Comparison of ENCODE assay signal across 25 cellular contexts in the genomic region with DNA sequence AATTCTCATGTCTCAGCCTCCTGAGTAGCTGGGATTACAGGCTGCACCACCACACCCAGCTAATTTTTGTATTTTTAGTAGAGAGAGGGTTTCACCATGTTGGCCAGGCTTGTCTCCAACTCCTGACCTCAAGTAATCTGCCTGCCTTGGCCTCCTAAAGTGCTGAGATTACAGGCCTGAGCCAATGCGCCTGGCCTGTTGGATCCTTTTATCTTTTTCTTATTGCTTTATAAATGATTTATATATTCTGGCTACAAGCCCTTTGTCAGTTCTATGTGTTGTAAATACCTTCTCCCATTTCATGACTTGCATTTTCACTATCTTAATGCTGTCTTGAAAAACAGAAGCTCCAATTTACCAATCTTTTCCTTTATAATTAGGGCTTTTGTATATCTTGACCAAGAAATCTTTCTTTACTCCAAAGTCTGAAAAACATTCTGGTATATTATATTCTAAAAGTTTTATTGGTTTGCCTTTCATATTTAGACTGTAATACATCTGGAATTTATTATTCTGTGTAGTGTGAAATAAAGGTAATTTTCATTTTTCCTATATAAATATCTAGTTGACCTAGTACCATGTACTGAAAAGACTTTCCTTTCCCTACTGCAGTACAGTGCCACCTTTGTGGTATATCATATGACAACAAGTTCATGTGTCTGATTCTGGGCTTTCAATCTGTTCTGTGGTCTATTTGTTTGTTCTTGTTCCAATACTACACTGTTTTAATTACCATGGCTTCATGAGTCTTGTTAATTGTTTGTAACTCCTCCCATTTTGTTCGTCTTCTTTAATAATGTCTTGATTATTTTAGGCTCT. TPM values are rescaled to one million over a fixed set of nuclear protein-coding genes. Genes with fewer than 3 reads are reported as not detected.
A peak's percentile ranks its signal among the peaks of the same experiment; 100 is the strongest.
DNase-seq lines count a peak whose midpoint lies in the region; ATAC-seq and TF ChIP-seq lines count a peak whose summit lies in the region.
"Had no signal": no experiment of that assay in that cellular context is flagged by ENCODE, and none has a peak within 500 bp of the region (broad histone marks: within the 10 kb centered on the region; RNA-seq: fewer than 3 reads in every experiment).

No MANE protein-coding gene starts in this region.

- TF ChIP-seq EP300 in transverse colon (IDR thresholded peaks at IDR 0.05; ENCODE audit: low read depth): no peak

- H3K9me3 ChIP-seq in fibroblast of lung (ENCODE audit: control insufficient read depth, insufficient read depth, low read depth, low read length): no peaks in the 10 kb centered on the region
- H3K9me3 ChIP-seq in transverse colon: peaks cover 0 to 8% of the 10 kb centered on the region in 2 donors
- H3K9me3 ChIP-seq: right lobe of liver had no signal

- no peaks in the 10 kb centered on the region for H3K79me2 ChIP-seq in fibroblast of lung (ENCODE audit: control insufficient read depth, insufficient read depth, low read length)

- no peak overlapping the region for H3K4me2 ChIP-seq in fibroblast of lung (ENCODE audit: extremely low read depth, insufficient read depth, low read length)
- H3K4me2 ChIP-seq: PC-9 had no signal

- H3K36me3 Mint-ChIP-seq in activated T-cell treated with anti-CD3 and anti-CD28 coated beads, Interleukin-2, amount 50 U/mL, for 72 hours (ENCODE audit: insufficient read depth in 2 of 2): peaks cover 9 to 13% of the 10 kb centered on the region in 2 donors
- H3K36me3 Mint-ChIP-seq: brain had no signal

- in situ Hi-C loops in transverse colon (cut with MboI; ENCODE audit: low pct_ligation_motif_present in 1 of 4, low pct_unique_long_range_greater_than_20kb in 1 of 4, low sequenced_read_pairs in 3 of 4): no loop called here

- WGBS in transverse colon (ENCODE audit: low coverage in 1 of 2), 2 donors: 61 to 65% methylated on average over 2 of the region's 2 CpGs

- H3K36me3 ChIP-seq in fibroblast of lung (ENCODE audit: control insufficient read depth, insufficient read depth, low read length) (no peaks in the 10 kb centered on the region), transverse colon (no peaks in the 10 kb centered on the region)
- H3K36me3 ChIP-seq: right lobe of liver had no signal

- TF ChIP-seq CTCF in fibroblast of lung (conservative IDR thresholded peaks at IDR 0.05 in 1 of 2, IDR thresholded peaks at IDR 0.05 in 1 of 2; ENCODE audit: low read depth in 1 of 2, low read length in 2 of 2) (no peak), omental fat pad (IDR thresholded peaks at IDR 0.05) (no peak), transverse colon (IDR thresholded peaks at IDR 0.05) (no peak)

- H3K27me3 ChIP-seq in fibroblast of lung (ENCODE audit: control insufficient read depth, insufficient read depth, low read length) (peaks cover 16% of the 10 kb centered on the region), transverse colon (no peaks in the 10 kb centered on the region)
- H3K27me3 ChIP-seq: right lobe of liver had no signal

- no peak for TF ChIP-seq POLR2A in transverse colon (IDR thresholded peaks at IDR 0.05)

- intact Hi-C loops in transverse colon (cut with DNase I; ENCODE audit: low total_unique reads): no loop called here

- H4K20me1 ChIP-seq in fibroblast of lung (ENCODE audit: control insufficient read depth, extremely low read depth, insufficient read depth, low read length): no peaks in the 10 kb centered on the region

- H3K4me1 ChIP-seq in fibroblast of lung (ENCODE audit: control insufficient read depth, extremely low read depth, insufficient read depth, low read length) (no peaks in the 10 kb centered on the region), transverse colon (peaks cover 0 to 21% (median 5%) of the 10 kb centered on the region in 4 donors)

- H3K9ac ChIP-seq in fibroblast of lung (ENCODE audit: insufficient read depth, low read length): no peak overlapping the region

- no peak overlapping the region for H2AFZ ChIP-seq in fibroblast of lung (ENCODE audit: low read length)
- H2AFZ ChIP-seq: PC-9 had no signal

- H3K4me1 Mint-ChIP-seq in activated T-cell treated with anti-CD3 and anti-CD28 coated beads, Interleukin-2, amount 50 U/mL, for 72 hours (ENCODE audit: low read depth): peaks cover 12% of the 10 kb centered on the region
- H3K4me1 Mint-ChIP-seq: brain, immature natural killer cell had no signal

- no peak overlapping the region for H3K4me3 Mint-ChIP-seq in activated T-cell treated with anti-CD3 and anti-CD28 coated beads, Interleukin-2, amount 50 U/mL, for 72 hours
- H3K4me3 Mint-ChIP-seq: brain, immature natural killer cell had no signal

- peaks cover 16% of the 10 kb centered on the region for H3K27me3 Mint-ChIP-seq in activated T-cell treated with anti-CD3 and anti-CD28 coated beads, Interleukin-2, amount 50 U/mL, for 72 hours (ENCODE audit: low read depth)

- peaks cover 11 to 12% of the 10 kb centered on the region in 2 donors for H3K9me3 Mint-ChIP-seq in activated T-cell treated with anti-CD3 and anti-CD28 coated beads, Interleukin-2, amount 50 U/mL, for 72 hours

- no peak overlapping the region for H3K4me3 ChIP-seq in fibroblast of lung (replicated peaks in 1 of 4; ENCODE audit: control extremely low read depth in 1 of 4, insufficient read depth in 1 of 4, low read depth in 3 of 4, low read length in 4 of 4)
- no peak overlapping the region for H3K4me3 ChIP-seq in transverse colon
- H3K4me3 ChIP-seq: PC-9, right lobe of liver had no signal

- no peak overlapping the region for H3K27ac Mint-ChIP-seq in activated T-cell treated with anti-CD3 and anti-CD28 coated beads, Interleukin-2, amount 50 U/mL, for 72 hours
- H3K27ac Mint-ChIP-seq: immature natural killer cell had no signal

- peak; percentile 73 for ATAC-seq in omental fat pad (ENCODE audit: low FRiP score)
- ATAC-seq in activated T-cell treated with anti-CD3 and anti-CD28 coated beads, Interleukin-2, amount 50 U/mL, for 72 hours (replicated peaks in 1 of 2): no peak

- DNase-seq in NCI-H2171 treated with DMSO at 0.1 percent for 48 hours (lab: John Stamatoyannopoulos, UW) (peak; percentile 11), NCI-H2171 (lab: John Stamatoyannopoulos, UW) (no peak), fibroblast of lung (ENCODE audit: low read depth in 2 of 2) (peak; percentile 16 to 19), omental fat pad (ENCODE audit: low spot score) (no peak), transverse colon (no peak), SIG-M5 (lab: John Stamatoyannopoulos, UW) (no peak)
- DNase-seq in activated CD8-positive, alpha-beta memory T cell treated with anti-CD3 and anti-CD28 coated beads, Interleukin-2, amount 50 U/mL, for 4 hours: no peak
- no peak for DNase-seq in activated T-cell treated with anti-CD3 and anti-CD28 coated beads, Interleukin-2, amount 50 U/mL, for 72 hours
- DNase-seq: activated naive CD4-positive, alpha-beta T cell treated with Interleukin-2 at 50 U/mL for 16 hours; activated T-cell treated with anti-CD3 and anti-CD28 coated beads for 4 hours; cortex of kidney; GF-D8; glutamatergic neuron; immature natural killer cell; midbrain; NCI-H1930; NCI-H526 treated with DMSO at 0.1 percent for 48 hours; PC-9; right lobe of liver; stimulated activated CD4-positive, alpha-beta T cell treated with anti-CD3 and anti-CD28 coated beads, Interleukin-2, amount 100 ng/mL, for 48 hours; substantia nigra had no signal

- H3K27ac ChIP-seq in fibroblast of lung (ENCODE audit: insufficient read depth, low read length) (no peak overlapping the region), transverse colon (peak overlapping the region; percentile 8 to 66 (median 46))
- H3K27ac ChIP-seq: 22Rv1, C4-2B, PC-9, right lobe of liver had no signal

RNA-seq across cellular contexts. Expression of gene RNU6-1, which starts 52.9 kb away (rescaled TPM):
- total RNA-seq in fibroblast of lung (not detected in 2 replicates), omental fat pad (not detected), transverse colon (not detected)
- not detected in 2 replicates for polyA plus RNA-seq in fibroblast of lung
- not detected in 2 replicates for polyA plus RNA-seq in fibroblast of lung (2012)
- polyA minus RNA-seq in fibroblast of lung (ENCODE audit: low replicate concordance): not detected in 2 replicates
- total RNA-seq in activated T-cell treated with anti-CD3 and anti-CD28 coated beads, Interleukin-2, amount 50 U/mL, for 72 hours: not detected
- total RNA-seq: endothelial cell of umbilical vein, PC-9, right lobe of liver had no signal
- polyA plus RNA-seq: endothelial cell of umbilical vein, immature natural killer cell had no signal

Comparison
In these comparisons a context has a peak if more than half of its experiments do, and no peak if none do; other contexts are left out.
1. DNase-seq: peak in NCI-H2171 treated with DMSO at 0.1 percent for 48 hours (single experiment) and fibroblast of lung (2 of 2); none in NCI-H2171 (single experiment), omental fat pad (single experiment), transverse colon (single experiment), SIG-M5 (single experiment), activated CD8-positive, alpha-beta memory T cell treated with anti-CD3 and anti-CD28 coated beads, Interleukin-2, amount 50 U/mL, for 4 hours (single experiment) and activated T-cell treated with anti-CD3 and anti-CD28 coated beads, Interleukin-2, amount 50 U/mL, for 72 hours (0 of 2).